19 cellular contexts compared by ENCODE assay signal in the genomic region with DNA sequence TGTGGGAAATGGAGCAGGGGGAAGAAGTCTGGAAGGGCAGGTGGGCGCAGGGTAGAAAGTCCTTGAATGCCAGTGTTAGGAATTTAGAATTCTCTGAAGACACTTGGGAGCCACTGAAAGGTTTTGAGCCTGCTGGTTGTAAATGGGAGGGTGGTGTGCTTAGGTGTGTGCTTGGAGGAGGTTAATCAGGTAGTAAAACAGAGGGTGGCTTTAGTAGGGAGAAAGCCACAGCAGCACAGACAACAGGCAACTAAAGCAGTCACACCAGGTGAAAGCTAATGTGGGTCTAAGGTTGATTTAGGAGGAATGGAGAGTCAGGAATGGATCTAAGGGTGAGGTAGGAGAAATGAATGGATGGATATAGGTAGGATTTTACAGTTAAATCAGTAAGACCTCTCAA.
A peak's percentile ranks its signal among the peaks of the same experiment; 100 is the strongest.
DNase-seq lines count a peak whose midpoint lies in the region; ATAC-seq and TF ChIP-seq lines count a peak whose summit lies in the region.
"Had no signal": no experiment of that assay in that cellular context is flagged by ENCODE, and none has a peak within 500 bp of the region (broad histone marks: within the 10 kb centered on the region; RNA-seq: fewer than 3 reads in every experiment).

No MANE protein-coding gene starts in this region.

- H3K9me3 ChIP-seq in mucosa of descending colon: no peaks in the 10 kb centered on the region
- H3K9me3 ChIP-seq: MG63, thyroid gland had no signal

- H3K4me1 Mint-ChIP-seq in activated T-cell treated with anti-CD3 and anti-CD28 coated beads, Interleukin-2, amount 50 U/mL, for 72 hours (ENCODE audit: low read depth): peaks cover 46% of the 10 kb centered on the region
- peaks cover 41% of the 10 kb centered on the region for H3K4me1 Mint-ChIP-seq in activated T-cell treated with anti-CD3 and anti-CD28 coated beads, Interleukin-2, amount 50 U/mL, for 24 hours (ENCODE audit: low read depth)
- peaks cover 42% of the 10 kb centered on the region for H3K4me1 Mint-ChIP-seq in type B pancreatic cell (ENCODE audit: unreplicated experiment)

- intact Hi-C loops in mucosa of descending colon (cut with DNase I, micrococcal nuclease): no loop called here

- H3K36me3 Mint-ChIP-seq in activated T-cell treated with anti-CD3 and anti-CD28 coated beads, Interleukin-2, amount 50 U/mL, for 72 hours (ENCODE audit: insufficient read depth in 2 of 2): no peaks in the 10 kb centered on the region
- H3K36me3 Mint-ChIP-seq in activated T-cell treated with anti-CD3 and anti-CD28 coated beads, Interleukin-2, amount 50 U/mL, for 24 hours (ENCODE audit: low read depth): no peaks in the 10 kb centered on the region
- peaks cover 12% of the 10 kb centered on the region for H3K36me3 Mint-ChIP-seq in type B pancreatic cell

- H3K27me3 Mint-ChIP-seq in activated T-cell treated with anti-CD3 and anti-CD28 coated beads, Interleukin-2, amount 50 U/mL, for 72 hours (ENCODE audit: low read depth): no peaks in the 10 kb centered on the region
- H3K27me3 Mint-ChIP-seq in activated T-cell treated with anti-CD3 and anti-CD28 coated beads, Interleukin-2, amount 50 U/mL, for 24 hours: no peaks in the 10 kb centered on the region
- no peaks in the 10 kb centered on the region for H3K27me3 Mint-ChIP-seq in type B pancreatic cell

- no peak overlapping the region for H3K4me3 Mint-ChIP-seq in activated T-cell treated with anti-CD3 and anti-CD28 coated beads, Interleukin-2, amount 50 U/mL, for 72 hours
- no peak overlapping the region for H3K4me3 Mint-ChIP-seq in activated T-cell treated with anti-CD3 and anti-CD28 coated beads, Interleukin-2, amount 50 U/mL, for 24 hours
- H3K4me3 Mint-ChIP-seq in type B pancreatic cell: peak overlapping the region; percentile 26

- TF ChIP-seq CTCF in VCaP (conservative IDR thresholded peaks at IDR 0.05): no peak
- no peak for TF ChIP-seq CTCF in mucosa of descending colon (IDR thresholded peaks at IDR 0.05)
- no peak for TF ChIP-seq CTCF in type B pancreatic cell (conservative IDR thresholded peaks at IDR 0.05)

- no peak for DNase-seq in activated T-cell treated with anti-CD3 and anti-CD28 coated beads, Interleukin-2, amount 50 U/mL, for 72 hours
- no peak for DNase-seq in activated T-cell treated with anti-CD3 and anti-CD28 coated beads, Interleukin-2, amount 50 U/mL, for 24 hours
- peak in 1 of 3 donors; percentile 41 for DNase-seq in mucosa of descending colon
- no peak for DNase-seq in type B pancreatic cell (ENCODE audit: extremely low spot score, unreplicated experiment)
- no peak for DNase-seq in NCI-H345 (lab: John Stamatoyannopoulos, UW)
- DNase-seq in occipital lobe (lab: John Stamatoyannopoulos, UW): no peak
- DNase-seq: activated CD4-positive, CD25-positive, alpha-beta regulatory T cell; activated effector memory CD4-positive, alpha-beta T cell treated with Interleukin-2 at 50 U/mL for 16 hours; DMS79; hypothalamus; MG63; NCI-H187; stimulated activated CD4-positive, alpha-beta T cell treated with anti-CD3 and anti-CD28 coated beads, Interleukin-4, amount 100 ng/mL, for 4 hours; thyroid gland had no signal

- no peak overlapping the region for H3K4me3 ChIP-seq in mucosa of descending colon
- H3K4me3 ChIP-seq: MG63, thyroid gland had no signal

- H3K27ac Mint-ChIP-seq in activated T-cell treated with anti-CD3 and anti-CD28 coated beads, Interleukin-2, amount 50 U/mL, for 72 hours: peak overlapping the region; percentile 1
- H3K27ac Mint-ChIP-seq in activated T-cell treated with anti-CD3 and anti-CD28 coated beads, Interleukin-2, amount 50 U/mL, for 24 hours: no peak overlapping the region
- peak overlapping the region; percentile 62 for H3K27ac Mint-ChIP-seq in type B pancreatic cell

- H3K36me3 ChIP-seq in mucosa of descending colon (ENCODE audit: low read depth): no peaks in the 10 kb centered on the region
- H3K36me3 ChIP-seq: MG63, thyroid gland had no signal

- peaks cover 17% of the 10 kb centered on the region for H3K4me1 ChIP-seq in mucosa of descending colon (ENCODE audit: low read depth)

- H3K9me3 Mint-ChIP-seq in activated T-cell treated with anti-CD3 and anti-CD28 coated beads, Interleukin-2, amount 50 U/mL, for 72 hours: no peaks in the 10 kb centered on the region
- H3K9me3 Mint-ChIP-seq in activated T-cell treated with anti-CD3 and anti-CD28 coated beads, Interleukin-2, amount 50 U/mL, for 24 hours: no peaks in the 10 kb centered on the region
- peaks cover 14% of the 10 kb centered on the region for H3K9me3 Mint-ChIP-seq in type B pancreatic cell

- H3K27ac ChIP-seq in VCaP: peak overlapping the region; percentile 47
- H3K27ac ChIP-seq: 22Rv1, C4-2B, thyroid gland had no signal

- ATAC-seq in activated T-cell treated with anti-CD3 and anti-CD28 coated beads, Interleukin-2, amount 50 U/mL, for 72 hours (replicated peaks in 1 of 2): no peak
- ATAC-seq in mucosa of descending colon (peak; percentile 90), HG02571 (IDR thresholded peaks at IDR 0.05; ENCODE audit: unreplicated experiment) (no peak)
- ATAC-seq: Right ventricle myocardium inferior had no signal
